Comparison of ENCODE assay signal across 8 cellular contexts in genomic region chr2:168244318-168244717, GRCh38. TPM values are rescaled to one million over a fixed set of nuclear protein-coding genes. Genes with fewer than 3 reads are reported as not detected.
DNase-seq lines count a peak whose midpoint lies in the region; ATAC-seq and TF ChIP-seq lines count a peak whose summit lies in the region.

No MANE protein-coding gene starts in this region.

- no peaks in the 10 kb centered on the region for H3K9me3 ChIP-seq in transverse colon

- 31 to 40% methylated on average over 6 to 8 of the region's 8 CpGs for WGBS in transverse colon (ENCODE audit: low coverage in 1 of 2), 2 donors

- no peaks in the 10 kb centered on the region for H3K36me3 ChIP-seq in transverse colon

- peaks cover 12 to 60% (median 27%) of the 10 kb centered on the region in 4 donors for H3K4me1 ChIP-seq in transverse colon

- H3K27me3 ChIP-seq in transverse colon: no peaks in the 10 kb centered on the region

- H3K4me3 ChIP-seq in transverse colon: no peak overlapping the region

- in situ Hi-C loops in transverse colon (cut with MboI; ENCODE audit: low pct_ligation_motif_present in 1 of 4, low pct_unique_long_range_greater_than_20kb in 1 of 4, low sequenced_read_pairs in 3 of 4): no loop called here

- peak; percentile 95 for DNase-seq in DMS53 (lab: John Stamatoyannopoulos, UW)
- DNase-seq in NCI-H2196 treated with DMSO at 0.1 percent for 48 hours (lab: John Stamatoyannopoulos, UW; ENCODE audit: unreplicated experiment): peak; percentile 36
- peak; percentile 7 for DNase-seq in activated T-cell treated with anti-CD3 and anti-CD28 coated beads for 4 hours
- peak; percentile 92 for DNase-seq in left kidney (ENCODE audit: low read depth, low spot score)
- DNase-seq in transverse colon: peak; percentile 54

- H3K27ac ChIP-seq in transverse colon: peak overlapping the region; percentile 6 to 95 (median 55)

- TF ChIP-seq POLR2A in transverse colon (IDR thresholded peaks at IDR 0.05): no peak

- TF ChIP-seq EP300 in transverse colon (IDR thresholded peaks at IDR 0.05; ENCODE audit: low read depth): no peak

- intact Hi-C loops in transverse colon (cut with DNase I; ENCODE audit: low total_unique reads): no loop called here

- ATAC-seq in GM21528 (IDR thresholded peaks at IDR 0.05; ENCODE audit: low FRiP score, unreplicated experiment): no peak
- ATAC-seq in HG03135 (IDR thresholded peaks at IDR 0.05; ENCODE audit: unreplicated experiment): no peak
- no peak for ATAC-seq in HG02852 (IDR thresholded peaks at IDR 0.05; ENCODE audit: unreplicated experiment)

- no peak for TF ChIP-seq CTCF in transverse colon (IDR thresholded peaks at IDR 0.05)

RNA-seq across cellular contexts. Expression of gene STK39, which starts 3.1 kb away (rescaled TPM):
- total RNA-seq in transverse colon: 10 to 100 TPM; 30.6 to 46.1 (median 36.7) TPM

Comparison
In these comparisons a context has a peak if more than half of its experiments do, and no peak if none do; other contexts are left out.
1. DNase-seq: peak in every context shown above with its lines; median percentile 95 in DMS53; 92 in left kidney; 54 in transverse colon; 36 in NCI-H2196 treated with DMSO at 0.1 percent for 48 hours; 7 in activated T-cell treated with anti-CD3 and anti-CD28 coated beads for 4 hours.